ENCODE assay signal across 22 cellular contexts in genomic region chr5:140296289-140296688, GRCh38. TPM values are rescaled to one million over a fixed set of nuclear protein-coding genes. Genes with fewer than 3 reads are reported as not detected.
DNase-seq lines count a peak whose midpoint lies in the region; ATAC-seq, FAIRE-seq and TF ChIP-seq lines count a peak whose summit lies in the region.
"Had no signal": no experiment of that assay in that cellular context is flagged by ENCODE, and none has a peak within 500 bp of the region (broad histone marks: within the 10 kb centered on the region; RNA-seq: fewer than 3 reads in every experiment).

No MANE protein-coding gene starts in this region.

- peak overlapping the region; percentile 30; the same call in 1 of the 2 replicates for H3K4me2 ChIP-seq in GM12878 (ENCODE audit: control insufficient read depth, insufficient read depth)
- H3K4me2 ChIP-seq in mesendoderm (ENCODE audit: low read length): no peak overlapping the region
- H3K4me2 ChIP-seq: GM23338 had no signal

- H3K56ac ChIP-seq in mesendoderm (ENCODE audit: low read length): no peak overlapping the region

- in situ Hi-C loops in GM12878 (cut with MboI): no loop called here

- no peak overlapping the region for H3K9ac ChIP-seq in GM12878 (ENCODE audit: control insufficient read depth, insufficient read depth, low read length)
- H3K9ac ChIP-seq in mesendoderm (ENCODE audit: low read length): no peak overlapping the region
- peak overlapping the region in 1 of 5 donors; percentile 28 for H3K9ac ChIP-seq in subcutaneous abdominal adipose tissue (ENCODE audit: low read length in 5 of 5)
- H3K9ac ChIP-seq: parathyroid adenoma had no signal

- TF ChIP-seq CTCF in cardiac muscle cell (IDR thresholded peaks at IDR 0.05; ENCODE audit: low read depth, low read length) (no peak), GM12878 (IDR thresholded peaks at IDR 0.05 in 2 of 3, conservative IDR thresholded peaks at IDR 0.05 in 1 of 3; ENCODE audit: control insufficient read depth in 2 of 3, extremely low read depth in 1 of 3, insufficient read depth in 1 of 3, low read depth in 3 of 3, low read length in 3 of 3) (no peak)

- no peak for TF ChIP-seq EP300 in GM12878 (IDR thresholded peaks at IDR 0.05; ENCODE audit: borderline replicate concordance in 1 of 2, control insufficient read depth in 1 of 2, low read depth in 2 of 2, low read length in 2 of 2)

- DNase-seq in cardiac muscle cell (ENCODE audit: low read depth in 1 of 2, low spot score in 1 of 2): peak in 1 of 2 donors; percentile 17
- DNase-seq in Right ventricle myocardium inferior (ENCODE audit: missing footprints): no peak
- DNase-seq in GM12878 (ENCODE audit: low read depth, low spot score): no peak
- peak; percentile 53 for DNase-seq in mesendoderm
- no peak for DNase-seq in NCI-H187 (lab: John Stamatoyannopoulos, UW)
- no peak for DNase-seq in amygdala (lab: John Stamatoyannopoulos, UW)
- DNase-seq in NCI-H446 (lab: John Stamatoyannopoulos, UW): no peak
- DNase-seq: activated CD4-positive, alpha-beta T cell treated with anti-CD3 and anti-CD28 coated beads, Interleukin-2, amount 50 U/mL, for 48 hours; activated T-cell treated with anti-CD3 and anti-CD28 coated beads for 4 hours; C1 segment of cervical spinal cord; dermis blood vessel endothelial cell; naive thymus-derived CD4-positive, alpha-beta T cell; NCI-H1092; NCI-H2081 treated with DMSO at 0.1 percent for 48 hours; NCI-H510A; small intestine; stimulated activated CD4-positive, alpha-beta T cell treated with anti-CD3 and anti-CD28 coated beads, Interleukin-4, amount 100 ng/mL, for 1 hour; stimulated activated naive CD8-positive, alpha-beta T cell treated with anti-CD3 and anti-CD28 coated beads, Interleukin-15, amount 100 ng/mL, for 72 hours had no signal

- no peak overlapping the region for H2AK5ac ChIP-seq in mesendoderm (ENCODE audit: low read length)

- H3K27ac ChIP-seq in cardiac muscle cell (peak overlapping the region; percentile 62), GM12878 (ENCODE audit: control insufficient read depth, insufficient read depth) (no peak overlapping the region), mesendoderm (ENCODE audit: low read depth, low read length) (peak overlapping the region; percentile 2), subcutaneous abdominal adipose tissue (ENCODE audit: low read depth, low read length) (peak overlapping the region; percentile 71)
- H3K27ac ChIP-seq: parathyroid adenoma had no signal

- no peak overlapping the region for H2BK120ac ChIP-seq in mesendoderm (ENCODE audit: low read depth, low read length)

- H3K4me1 ChIP-seq in cardiac muscle cell (ENCODE audit: low read depth): peaks cover 52% of the 10 kb centered on the region
- H3K4me1 ChIP-seq in GM12878 (ENCODE audit: control insufficient read depth, insufficient read depth, low read length): no peaks in the 10 kb centered on the region
- H3K4me1 ChIP-seq in mesendoderm (ENCODE audit: control insufficient read depth, low read depth, low read length): no peaks in the 10 kb centered on the region
- H3K4me1 ChIP-seq in subcutaneous abdominal adipose tissue (ENCODE audit: control insufficient read depth in 5 of 5, insufficient read depth in 5 of 5, low read length in 5 of 5): peaks cover 2 to 54% (median 48%) of the 10 kb centered on the region in 5 donors
- H3K4me1 ChIP-seq: parathyroid adenoma had no signal

- H3K18ac ChIP-seq in mesendoderm (ENCODE audit: low read length): no peak overlapping the region

- peaks cover 7% of the 10 kb centered on the region for H3K79me1 ChIP-seq in mesendoderm (ENCODE audit: low read length)

- no peak overlapping the region for H2BK15ac ChIP-seq in mesendoderm (replicated peaks; ENCODE audit: low read depth)

- CTCF ChIA-PET in GM12878 (lab: Yijun Ruan, JAX): interaction anchor here (1.3 to 1.7 kb wide), 3 partner anchors 52 to 63 kb away, joined by 3 to 6 read pairs (median 6); no protein-coding TSS in a partner anchor

- no peak for ATAC-seq in Right ventricle myocardium inferior
- peak; percentile 5; the same call in 2 of the 3 replicates for ATAC-seq in GM12878
- ATAC-seq: gastroesophageal sphincter; GM23338; naive thymus-derived CD4-positive, alpha-beta T cell; stimulated activated naive CD8-positive, alpha-beta T cell treated with anti-CD3 and anti-CD28 coated beads, Interleukin-15, amount 100 ng/mL, for 72 hours had no signal

- RAD21 ChIA-PET in GM12878 (lab: Charles Lee; ENCODE audit: unreplicated experiment): interaction anchor here (1.1 kb wide), 1 partner anchor 52 kb away, joined by 3 read pairs; no protein-coding TSS in a partner anchor

- POLR2A ChIA-PET in GM12878 (lab: Charles Lee): interaction anchor here (0.6 to 1.6 kb wide), 3 partner anchors 10 to 427 kb away, joined by 4 read pairs; no protein-coding TSS in a partner anchor

- 97% methylated on average over 3 of the region's 3 CpGs for WGBS in GM12878 (ENCODE audit: insufficient coverage, insufficient replicate concordance, low lambda C conversion rate, missing lambda C conversion rate)
- no CpG with 5 or more reads among the region's 3 CpGs for WGBS in mesendoderm (ENCODE audit: extremely low coverage, insufficient coverage, low lambda C conversion rate)

- no peaks in the 10 kb centered on the region for H3K9me3 ChIP-seq in cardiac muscle cell (ENCODE audit: low read depth)
- H3K9me3 ChIP-seq in GM12878 (replicated peaks; ENCODE audit: control insufficient read depth, insufficient read depth, low read length): no peaks in the 10 kb centered on the region
- H3K9me3 ChIP-seq in subcutaneous abdominal adipose tissue (ENCODE audit: control insufficient read depth in 5 of 5, low read length in 5 of 5): no peaks in the 10 kb centered on the region
- H3K9me3 ChIP-seq: gastroesophageal sphincter had no signal

- no peak overlapping the region for H3K4me3 ChIP-seq in cardiac muscle cell
- H3K4me3 ChIP-seq in GM12878: no peak overlapping the region
- H3K4me3 ChIP-seq in mesendoderm (ENCODE audit: low read length): no peak overlapping the region
- H3K4me3 ChIP-seq in subcutaneous abdominal adipose tissue (ENCODE audit: low read depth in 1 of 5, low read length in 5 of 5): no peak overlapping the region
- H3K4me3 ChIP-seq: gastroesophageal sphincter, GM23338 had no signal

- no peaks in the 10 kb centered on the region for H3K27me3 ChIP-seq in cardiac muscle cell
- no peaks in the 10 kb centered on the region for H3K27me3 ChIP-seq in GM12878 (replicated peaks in 1 of 2; ENCODE audit: control insufficient read depth in 2 of 2, insufficient read depth in 2 of 2, low read length in 1 of 2)
- no peaks in the 10 kb centered on the region for H3K27me3 ChIP-seq in mesendoderm (ENCODE audit: insufficient read depth, low read length, poor library complexity)
- no peaks in the 10 kb centered on the region for H3K27me3 ChIP-seq in subcutaneous abdominal adipose tissue (ENCODE audit: control insufficient read depth in 5 of 5, insufficient read depth in 4 of 5, low read length in 5 of 5)
- H3K27me3 ChIP-seq: gastroesophageal sphincter had no signal

- H3K23ac ChIP-seq in mesendoderm (ENCODE audit: low read length): no peak overlapping the region

- no peak for FAIRE-seq in GM12878 (lab: Jason Lieb, UNC)
- FAIRE-seq: small intestine had no signal

- H2BK5ac ChIP-seq in mesendoderm (ENCODE audit: low read length): no peak overlapping the region

- SMC1A ChIA-PET in GM12878 (lab: Charles Lee; ENCODE audit: uncharacterized antibody, unreplicated experiment): interaction anchor here (0.6 to 1.7 kb wide), 8 partner anchors 8 to 202 kb away, joined by 3 to 6 read pairs (median 3); no protein-coding TSS in a partner anchor

- H4K5ac ChIP-seq in mesendoderm (ENCODE audit: low read length): no peak overlapping the region

- no peaks in the 10 kb centered on the region for H4K20me1 ChIP-seq in GM12878 (ENCODE audit: control insufficient read depth, insufficient read depth)

- BruUV-seq in GM12878 (replicated peaks; lab: Mats Ljungman, UMichigan): no TSS peak

- H3K36me3 ChIP-seq in cardiac muscle cell (peaks cover 3% of the 10 kb centered on the region), GM12878 (ENCODE audit: control insufficient read depth in 2 of 2, insufficient read depth in 2 of 2, low read length in 1 of 2) (peaks cover 0 to 9% of the 10 kb centered on the region in 2 experiments; a peak in 2 of 4 replicates), mesendoderm (ENCODE audit: control insufficient read depth, insufficient read depth, low read length) (no peaks in the 10 kb centered on the region), subcutaneous abdominal adipose tissue (ENCODE audit: control insufficient read depth in 5 of 5, insufficient read depth in 5 of 5, low read length in 5 of 5) (peaks cover 0 to 11% (median 2%) of the 10 kb centered on the region in 5 donors)

- H3K4ac ChIP-seq in mesendoderm (ENCODE audit: low read depth, low read length): no peak overlapping the region

- TF ChIP-seq POLR2A in GM12878 (IDR thresholded peaks at IDR 0.05; ENCODE audit: low read depth, low read length): no peak

- intact Hi-C loops in Right ventricle myocardium inferior (cut with DNase I) (no loop called here), GM12878 (cut with micrococcal nuclease; ENCODE audit: unreplicated experiment) (no loop called here)

- peaks cover 48% of the 10 kb centered on the region for H3K79me2 ChIP-seq in GM12878 (ENCODE audit: control insufficient read depth, insufficient read depth, low read length)
- peaks cover 28% of the 10 kb centered on the region for H3K79me2 ChIP-seq in mesendoderm (ENCODE audit: control insufficient read depth, insufficient read depth, low read length)

- no peak overlapping the region for H2AFZ ChIP-seq in GM12878 (ENCODE audit: control insufficient read depth, low read depth, low read length)
- H2AFZ ChIP-seq: GM23338, parathyroid adenoma had no signal

- no peak for TF ChIP-seq RAD21 in GM12878 (IDR thresholded peaks at IDR 0.05; ENCODE audit: insufficient read depth, low read depth, low read length)

- no peak overlapping the region for H4K8ac ChIP-seq in mesendoderm (ENCODE audit: low read depth, low read length)

RNA-seq across cellular contexts. Expression of gene PFDN1, which starts 6.6 kb away (rescaled TPM):
- total RNA-seq in cardiac muscle cell (129 and 195 TPM in 2 replicates), Right ventricle myocardium inferior (80.6 TPM), GM12878 (2014; rRNA removed) (79.9 and 86.9 TPM in 2 replicates), GM12878 (2014; rRNA removed; fragmentation: Illumina TruSeq; extraction: Trizol) (73.0 and 91.1 TPM in 2 replicates), GM12878 (2021) (58.5 and 62.9 TPM in 2 replicates)
- polyA plus RNA-seq in cardiac muscle cell (113 and 139 TPM in 2 replicates), GM12878 (2011; rRNA removed) (63.8 and 65.9 TPM in 2 replicates), GM12878 (2014; fragmentation: Illumina TruSeq; extraction: Trizol) (150 and 190 TPM in 2 replicates), GM12878 (2014; fragmentation: Nextera tagmentation; extraction: Ambion mirVana) (100 to 1,000 TPM; 192 to 193 TPM), GM12878 (2014; rRNA removed) (85.8 and 86.8 TPM in 2 replicates), GM12878 (2016; fragmentation: Nextera tagmentation; extraction: Ambion mirVana) (100 to 1,000 TPM; 112 to 131 TPM)
- total RNA-seq in GM12878 (2013; cell fraction: nucleolus; rRNA removed): 35.6 and 38.4 TPM in 2 replicates
- 28.9 TPM for polyA plus RNA-seq in GM12878 (2011; ENCODE audit: low read depth)
- polyA plus RNA-seq in GM12878 (2011; cell fraction: cytosol; rRNA removed): 98.8 and 102 TPM in 2 replicates
- polyA plus RNA-seq in GM12878 (2011; cell fraction: nucleus; rRNA removed): 24.5 and 33.3 TPM in 2 replicates
- 85.5 and 118 TPM in 2 replicates for polyA plus RNA-seq in GM12878 (2012)
- polyA minus RNA-seq in GM12878 (2011; rRNA and poly(A)+ RNA removed): 57.4 and 63.6 TPM in 2 replicates
- 15.2 and 18.9 TPM in 2 replicates for polyA minus RNA-seq in GM12878 (2011; cell fraction: cytosol; rRNA and poly(A)+ RNA removed)
- 10.6 and 13.1 TPM in 2 replicates for polyA minus RNA-seq in GM12878 (2011; cell fraction: nucleus; rRNA and poly(A)+ RNA removed)
- polyA plus RNA-seq in mesendoderm (2013, experiment 1 of 2): 297 TPM
- 277 TPM for polyA plus RNA-seq in mesendoderm (2013, experiment 2 of 2)

RNA-seq across cellular contexts. Expression of gene HBEGF, which starts 50.1 kb away (rescaled TPM):
- 4.9 TPM in 2 replicates for total RNA-seq in cardiac muscle cell
- 3.7 and 5.1 TPM in 2 replicates for polyA plus RNA-seq in cardiac muscle cell
- 20.2 TPM for total RNA-seq in Right ventricle myocardium inferior
- total RNA-seq in GM12878 (2013; cell fraction: nucleolus; rRNA removed): 2.0 and 2.9 TPM in 2 replicates
- 2.5 and 3.1 TPM in 2 replicates for total RNA-seq in GM12878 (2014; rRNA removed)
- total RNA-seq in GM12878 (2014; rRNA removed; fragmentation: Illumina TruSeq; extraction: Trizol): 2.5 and 2.9 TPM in 2 replicates
- 2.6 and 2.7 TPM in 2 replicates for total RNA-seq in GM12878 (2021)
- 0.33 TPM for polyA plus RNA-seq in GM12878 (2011; ENCODE audit: low read depth)
- polyA plus RNA-seq in GM12878 (2011; rRNA removed): 2.2 and 2.5 TPM in 2 replicates
- polyA plus RNA-seq in GM12878 (2011; cell fraction: cytosol; rRNA removed): 1.5 and 1.6 TPM in 2 replicates
- polyA plus RNA-seq in GM12878 (2011; cell fraction: nucleus; rRNA removed): 2.6 TPM in 2 replicates
- polyA plus RNA-seq in GM12878 (2012): 0.27 and 0.42 TPM in 2 replicates
- polyA plus RNA-seq in GM12878 (2014; fragmentation: Illumina TruSeq; extraction: Trizol): 3.1 and 4.5 TPM in 2 replicates
- polyA plus RNA-seq in GM12878 (2014; fragmentation: Nextera tagmentation; extraction: Ambion mirVana): 1 to 10 TPM in 1 of 2 experiments, under 1 TPM in 1; 0.87 to 1.5 TPM
- 1.6 and 2.0 TPM in 2 replicates for polyA plus RNA-seq in GM12878 (2014; rRNA removed)
- polyA plus RNA-seq in GM12878 (2016; fragmentation: Nextera tagmentation; extraction: Ambion mirVana): 1 to 10 TPM; 1.3 to 1.6 TPM
- polyA minus RNA-seq in GM12878 (2011; rRNA and poly(A)+ RNA removed): 0.88 and 1.9 TPM in 2 replicates
- 0.53 and 0.73 TPM in 2 replicates for polyA minus RNA-seq in GM12878 (2011; cell fraction: cytosol; rRNA and poly(A)+ RNA removed)
- 1.9 and 3.3 TPM in 2 replicates for polyA minus RNA-seq in GM12878 (2011; cell fraction: nucleus; rRNA and poly(A)+ RNA removed)
- polyA plus RNA-seq in mesendoderm (2013, experiment 1 of 2): 6.7 TPM
- 7.2 TPM for polyA plus RNA-seq in mesendoderm (2013, experiment 2 of 2)
- polyA plus RNA-seq: naive thymus-derived CD4-positive, alpha-beta T cell had no signal
